In the genomic region with DNA sequence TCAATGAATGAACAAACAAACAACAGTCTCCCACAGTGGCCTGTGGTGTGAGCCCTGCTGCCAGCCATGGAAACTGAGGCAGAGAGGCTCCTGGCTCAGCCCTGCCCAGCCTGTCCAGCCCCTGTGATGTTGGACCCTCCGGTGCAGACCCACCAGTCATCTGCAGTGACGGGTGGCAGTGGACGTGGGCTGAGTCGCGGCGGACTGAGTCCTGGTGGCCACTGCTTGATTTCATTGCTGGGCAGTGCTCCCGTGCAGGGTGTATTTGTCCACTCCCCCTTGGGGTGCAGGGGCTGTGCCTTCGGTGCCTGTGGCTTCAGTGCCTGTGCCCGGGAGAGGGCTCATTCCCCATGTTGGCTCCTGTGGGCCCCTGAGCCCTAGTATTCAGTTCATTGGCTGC, we compare ENCODE assay signal across 18 cellular contexts. TPM values are rescaled to one million over a fixed set of nuclear protein-coding genes. Genes with fewer than 3 reads are reported as not detected.
"Had no signal": no experiment of that assay in that cellular context is flagged by ENCODE, and none has a peak within 500 bp of the region (broad histone marks: within the 10 kb centered on the region; RNA-seq: fewer than 3 reads in every experiment).

No MANE protein-coding gene starts in this region.

- ATAC-seq: activated CD4-positive, CD25-positive, alpha-beta regulatory T cell treated with anti-CD3 and anti-CD28 coated beads, Interleukin-2, amount 50 U/mL, for 24 hours; left lung; pancreas; sciatic nerve had no signal

- H3K27ac ChIP-seq: ascending aorta, left lung, pancreas, RWPE1, transverse colon had no signal

- H3K36me3 Mint-ChIP-seq: activated naive CD4-positive, alpha-beta T cell treated with anti-CD3 and anti-CD28 coated beads, Interleukin-2, amount 10 ng/mL, durations not matched to agents 7 days and 5 days had no signal

- DNase-seq: activated naive CD4-positive, alpha-beta T cell treated with anti-CD3 and anti-CD28 coated beads, Interleukin-2, amount 10 ng/mL, durations not matched to agents 7 days and 5 days; activated T-cell treated with anti-CD3 and anti-CD28 coated beads for 4 hours; cortex of kidney; stimulated activated naive CD4-positive, alpha-beta T cell treated with Interleukin-2 at 50 U/mL for 16 hours; T-helper 1 cell; T-helper 9 cell had no signal

- H3K4me3 Mint-ChIP-seq: activated naive CD4-positive, alpha-beta T cell treated with anti-CD3 and anti-CD28 coated beads, Interleukin-2, amount 10 ng/mL, durations not matched to agents 7 days and 5 days had no signal

- H3K4me3 ChIP-seq: ascending aorta, left lung, pancreas, transverse colon had no signal

- H3K4me1 Mint-ChIP-seq: activated naive CD4-positive, alpha-beta T cell treated with anti-CD3 and anti-CD28 coated beads, Interleukin-2, amount 10 ng/mL, durations not matched to agents 7 days and 5 days had no signal

- H3K27ac Mint-ChIP-seq: activated naive CD4-positive, alpha-beta T cell treated with anti-CD3 and anti-CD28 coated beads, Interleukin-2, amount 10 ng/mL, durations not matched to agents 7 days and 5 days; activated T-helper 2 cell treated with anti-CD3 and anti-CD28 coated beads, Interferon-gamma antibody, Interleukin-2, Interleukin-4, amounts not matched to agents 10 μg/mL and 5 μg/mL and 100 μg/mL, durations not matched to agents 14 hours and 24 hours and 36 hours had no signal

RNA-seq across cellular contexts. Expression of a gene that starts 31.9 kb away (rescaled TPM):
- total RNA-seq: activated CD8-positive, alpha-beta memory T cell treated with anti-CD3 and anti-CD28 coated beads for 36 hours; activated T-helper 2 cell treated with anti-CD3 and anti-CD28 coated beads, Interferon-gamma antibody, Interleukin-2, Interleukin-4, amounts not matched to agents 10 μg/mL and 5 μg/mL and 100 μg/mL, durations not matched to agents 14 hours and 24 hours and 36 hours; frontal cortex; transverse colon had no signal

RNA-seq across cellular contexts. Expression of a gene that starts 51.1 kb away (rescaled TPM):
- total RNA-seq: activated CD8-positive, alpha-beta memory T cell treated with anti-CD3 and anti-CD28 coated beads for 36 hours; activated T-helper 2 cell treated with anti-CD3 and anti-CD28 coated beads, Interferon-gamma antibody, Interleukin-2, Interleukin-4, amounts not matched to agents 10 μg/mL and 5 μg/mL and 100 μg/mL, durations not matched to agents 14 hours and 24 hours and 36 hours; frontal cortex; kidney; left lung; mononuclear cell; sciatic nerve had no signal
